ENCODE assay signal across 17 cellular contexts in genomic region chr11:11481371-11481770, GRCh38.
A peak's percentile ranks its signal among the peaks of the same experiment; 100 is the strongest.
DNase-seq lines count a peak whose midpoint lies in the region; ATAC-seq and TF ChIP-seq lines count a peak whose summit lies in the region.
"Had no signal": no experiment of that assay in that cellular context is flagged by ENCODE, and none has a peak within 500 bp of the region (broad histone marks: within the 10 kb centered on the region; RNA-seq: fewer than 3 reads in every experiment).

No MANE protein-coding gene starts in this region.

- DNase-seq in NCI-H82 (lab: John Stamatoyannopoulos, UW) = peak; percentile 45
- DNase-seq in NCI-H82 treated with DMSO at 0.1 percent for 48 hours (lab: John Stamatoyannopoulos, UW; ENCODE audit: unreplicated experiment) = no peak
- DNase-seq in Right ventricle myocardium inferior (ENCODE audit: missing footprints) = no peak
- DNase-seq in right cardiac atrium = no peak
- DNase-seq in stimulated activated CD4-positive, alpha-beta T cell treated with anti-CD3 and anti-CD28 coated beads, Interleukin-1b, Interleukin-23, amount 100 ng/mL, for 48 hours = no peak
- no peak for DNase-seq in esophagus muscularis mucosa (ENCODE audit: extremely low spot score)
- no peak for DNase-seq in T-helper 1 cell
- DNase-seq: CD8-positive, alpha-beta T cell; DMS79 treated with DMSO at 0.1 percent for 48 hours; GOT3; KBM-7; NCI-H1092; NCI-H1694 treated with DMSO at 0.1 percent for 48 hours; NCI-H446; PC-9 had no signal

- no peak overlapping the region for H3K4me3 ChIP-seq in right cardiac atrium (ENCODE audit: low read length)
- no peak overlapping the region for H3K4me3 ChIP-seq in esophagus muscularis mucosa
- H3K4me3 ChIP-seq: BLaER1, PC-9 had no signal

- no peak for TF ChIP-seq CTCF in esophagus muscularis mucosa (IDR thresholded peaks at IDR 0.05)

- no peak for TF ChIP-seq EP300 in esophagus muscularis mucosa (IDR thresholded peaks at IDR 0.05)

- H3K9me3 ChIP-seq in right cardiac atrium (ENCODE audit: control insufficient read depth, low read length) = no peaks in the 10 kb centered on the region
- no peaks in the 10 kb centered on the region for H3K9me3 ChIP-seq in esophagus muscularis mucosa
- H3K9me3 ChIP-seq: BLaER1 had no signal

- WGBS in right cardiac atrium = 67% methylated on average over 4 of the region's 4 CpGs
- 86% methylated on average over 4 of the region's 4 CpGs for WGBS in esophagus muscularis mucosa

- peaks cover 0 to 5% (median 0%) of the 10 kb centered on the region in 4 donors for H3K36me3 ChIP-seq in esophagus muscularis mucosa
- H3K36me3 ChIP-seq: BLaER1 had no signal

- H3K27me3 ChIP-seq in right cardiac atrium (ENCODE audit: control insufficient read depth, insufficient read depth) (no peaks in the 10 kb centered on the region), esophagus muscularis mucosa (no peaks in the 10 kb centered on the region)
- H3K27me3 ChIP-seq: BLaER1 had no signal

- H3K4me1 ChIP-seq in right cardiac atrium (ENCODE audit: control insufficient read depth, insufficient read depth, low read length) = peaks cover 11% of the 10 kb centered on the region
- H3K4me1 ChIP-seq in esophagus muscularis mucosa = peaks cover 0 to 32% (median 27%) of the 10 kb centered on the region in 4 donors

- intact Hi-C loops in Right ventricle myocardium inferior (cut with DNase I) = loop anchor here (5.0 kb wide), 1 partner anchor 136 kb away; no protein-coding TSS in a partner anchor
- intact Hi-C loops in right cardiac atrium (cut with DNase I) = loop anchor here in 1 of 4 donors (5.0 kb wide), 1 partner anchor 49 kb away; no protein-coding TSS in a partner anchor
- intact Hi-C loops in esophagus muscularis mucosa (cut with DNase I) = no loop called here

- peak overlapping the region; percentile 61 for H3K27ac ChIP-seq in right cardiac atrium (ENCODE audit: low read length)
- H3K27ac ChIP-seq in esophagus muscularis mucosa (replicated peaks in 1 of 4) = no peak overlapping the region
- H3K27ac ChIP-seq: BLaER1, PC-9 had no signal

- ATAC-seq in Right ventricle myocardium inferior (peak; percentile 92), right cardiac atrium (peak; percentile 87 to 88), GM18519 (IDR thresholded peaks at IDR 0.05; ENCODE audit: low FRiP score, unreplicated experiment) (no peak)
- ATAC-seq: CD8-positive, alpha-beta T cell had no signal

- no peak for TF ChIP-seq POLR2A in esophagus muscularis mucosa (IDR thresholded peaks at IDR 0.05; ENCODE audit: low read depth)
